In the genomic region with DNA sequence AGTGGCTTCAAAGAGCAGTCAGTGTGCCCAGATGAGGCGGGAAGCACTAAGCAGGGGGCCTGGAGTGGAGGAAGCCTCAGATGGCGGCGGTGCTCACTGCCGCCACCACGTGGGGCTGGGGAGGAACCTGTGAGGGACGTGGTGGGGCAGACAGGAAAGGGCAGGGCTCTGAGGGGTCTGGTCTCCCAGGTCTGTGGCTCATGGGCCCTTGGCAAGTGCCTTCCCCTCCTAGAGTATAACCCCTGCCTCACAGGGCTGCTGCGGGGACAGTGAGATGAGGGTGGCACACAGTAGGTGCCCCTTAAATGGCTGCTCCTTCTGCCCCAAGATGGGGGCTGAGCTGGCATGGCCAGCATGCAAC, we compare ENCODE assay signal across 8 cellular contexts. TPM values are rescaled to one million over a fixed set of nuclear protein-coding genes. Genes with fewer than 3 reads are reported as not detected.
A peak's percentile ranks its signal among the peaks of the same experiment; 100 is the strongest.
DNase-seq lines count a peak whose midpoint lies in the region; ATAC-seq lines count a peak whose summit lies in the region.

No MANE protein-coding gene starts in this region.

- no peak overlapping the region for H3K4me3 Mint-ChIP-seq in T-helper 17 cell

- no peak for ATAC-seq in T-helper 17 cell

- H3K4me1 Mint-ChIP-seq in T-helper 17 cell: peaks cover 2% of the 10 kb centered on the region

- no peak overlapping the region for H3K27ac Mint-ChIP-seq in T-helper 17 cell

- intact Hi-C loops in head of caudate nucleus (cut with DNase I): no loop called here

- DNase-seq in DMS53 (lab: John Stamatoyannopoulos, UW): peak; percentile 78
- DNase-seq in HK-2 (ENCODE audit: unreplicated experiment): peak; percentile 36
- DNase-seq in SKM-1 treated with dmso at 0.1 percent for 144 hours (lab: John Stamatoyannopoulos, UW; ENCODE audit: unreplicated experiment): peak; percentile 29
- peak; percentile 89 for DNase-seq in islet precursor cell
- DNase-seq in T-helper 17 cell: no peak
- no peak for DNase-seq in NCI-H1105 treated with DMSO at 0.1 percent for 48 hours (lab: John Stamatoyannopoulos, UW)
- no peak for DNase-seq in head of caudate nucleus
- DNase-seq in activated gamma-delta T cell treated with Interleukin-2 at 50 U/mL for 16 hours: no peak

- no peaks in the 10 kb centered on the region for H3K9me3 ChIP-seq in T-helper 17 cell (ENCODE audit: control insufficient read depth, low read length, poor library complexity, severe bottlenecking)

- peaks cover 21% of the 10 kb centered on the region for H3K27me3 Mint-ChIP-seq in T-helper 17 cell

- no peaks in the 10 kb centered on the region for H3K36me3 Mint-ChIP-seq in T-helper 17 cell (ENCODE audit: low read depth)

RNA-seq across cellular contexts. Expression of gene NR5A1, which starts 26.6 kb away (rescaled TPM):
- not detected for total RNA-seq in T-helper 17 cell

RNA-seq across cellular contexts. Expression of gene ADGRD2, which starts 30.4 kb away (rescaled TPM):
- total RNA-seq in T-helper 17 cell: not detected

Comparison
In these comparisons a context has a peak if more than half of its experiments do, and no peak if none do; other contexts are left out.
1. DNase-seq: peak in DMS53 (single experiment), HK-2 (single experiment), SKM-1 treated with dmso at 0.1 percent for 144 hours (single experiment) and islet precursor cell (single experiment); none in T-helper 17 cell (0 of 3), NCI-H1105 treated with DMSO at 0.1 percent for 48 hours (single experiment), head of caudate nucleus (0 of 42) and activated gamma-delta T cell treated with Interleukin-2 at 50 U/mL for 16 hours (single experiment).